Comparison of ENCODE assay signal across 8 cellular contexts in the genomic region with DNA sequence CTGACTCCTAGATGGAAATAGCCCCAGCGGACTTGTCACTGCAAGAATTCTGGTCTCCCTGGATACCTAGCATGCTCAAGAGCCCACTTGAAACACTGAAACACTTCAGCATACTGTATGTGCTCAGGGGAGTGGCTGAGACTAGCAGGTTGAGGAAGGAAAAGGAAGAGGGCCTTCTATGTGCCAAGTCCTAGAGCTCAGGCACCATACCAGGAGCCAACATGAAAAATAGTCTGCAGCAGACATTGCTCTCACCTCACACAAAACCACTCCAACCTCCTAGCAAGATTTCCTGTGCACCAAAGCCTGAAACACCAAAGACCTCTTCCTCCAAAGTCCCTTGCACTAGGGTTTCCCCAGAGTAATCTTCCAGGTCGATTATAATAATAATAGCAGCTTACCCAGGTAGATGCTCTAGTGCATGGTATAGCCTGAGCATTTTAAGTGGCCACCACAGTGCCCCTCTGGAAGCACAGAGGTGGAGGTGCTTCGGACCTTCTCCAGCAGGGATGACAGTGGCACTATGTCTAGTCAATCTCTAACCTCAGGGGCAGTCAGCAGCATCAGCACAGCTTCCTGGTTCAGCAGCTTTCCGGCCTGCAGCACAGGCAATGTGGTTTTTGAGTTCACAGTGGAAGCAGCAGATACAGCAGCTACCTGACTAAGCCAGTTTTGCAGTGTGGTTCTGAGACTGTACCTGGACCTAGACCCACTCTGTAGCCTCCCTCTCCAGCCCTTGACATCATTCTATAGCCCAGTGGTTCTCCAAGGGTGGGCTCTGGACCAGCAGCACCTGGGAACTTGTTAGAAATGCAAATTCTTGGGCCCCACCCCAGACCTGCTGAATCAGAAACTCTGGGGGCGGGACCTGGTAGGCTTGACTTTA. TPM values are rescaled to one million over a fixed set of nuclear protein-coding genes. Genes with fewer than 3 reads are reported as not detected.
DNase-seq lines count a peak whose midpoint lies in the region; ATAC-seq and TF ChIP-seq lines count a peak whose summit lies in the region.

No MANE protein-coding gene starts in this region.

- no peaks in the 10 kb centered on the region for H3K36me3 ChIP-seq in colonic mucosa

- H3K9me3 Mint-ChIP-seq in Calu3 (ENCODE audit: low read depth, unreplicated experiment) (no peaks in the 10 kb centered on the region), HFFc6 (no peaks in the 10 kb centered on the region)
- no peaks in the 10 kb centered on the region for H3K9me3 Mint-ChIP-seq in T-helper 2 cell treated with Interferon-gamma antibody and Interleukin-4, amounts not matched to agents 5 μg/mL and 100 μg/mL, for 36 hours

- H3K4me1 ChIP-seq in colonic mucosa = no peaks in the 10 kb centered on the region

- no TSS peak for BruUV-seq in Calu3 (replicated peaks; lab: Mats Ljungman, UMichigan)

- H3K4me3 Mint-ChIP-seq in Calu3 (ENCODE audit: low read depth, unreplicated experiment) = no peak overlapping the region
- peak overlapping the region; percentile 95 for H3K4me3 Mint-ChIP-seq in T-helper 2 cell treated with Interferon-gamma antibody and Interleukin-4, amounts not matched to agents 5 μg/mL and 100 μg/mL, for 36 hours
- no peak overlapping the region for H3K4me3 Mint-ChIP-seq in HFFc6

- CTCF ChIA-PET in Calu3 (lab: Charles Lee) = interaction anchor here (0.9 to 1.0 kb wide), 2 partner anchors 9 to 16 kb away, joined by 3 read pairs; no protein-coding TSS in a partner anchor

- H3K27me3 ChIP-seq in colonic mucosa = no peaks in the 10 kb centered on the region

- no peak overlapping the region for H3K27ac Mint-ChIP-seq in Calu3 (ENCODE audit: unreplicated experiment)
- H3K27ac Mint-ChIP-seq in T-helper 2 cell treated with Interferon-gamma antibody and Interleukin-4, amounts not matched to agents 5 μg/mL and 100 μg/mL, for 36 hours = peak overlapping the region; percentile 96
- no peak overlapping the region for H3K27ac Mint-ChIP-seq in HFFc6

- H3K27me3 Mint-ChIP-seq in Calu3 (ENCODE audit: unreplicated experiment) (no peaks in the 10 kb centered on the region), HFFc6 (ENCODE audit: insufficient read depth) (peaks cover 11% of the 10 kb centered on the region)
- H3K27me3 Mint-ChIP-seq in T-helper 2 cell treated with Interferon-gamma antibody and Interleukin-4, amounts not matched to agents 5 μg/mL and 100 μg/mL, for 36 hours (ENCODE audit: low read depth) = no peaks in the 10 kb centered on the region

- H3K9ac ChIP-seq in colonic mucosa (ENCODE audit: low read depth in 2 of 2, low read length in 2 of 2) = peak overlapping the region; percentile 26 to 49

- no peak overlapping the region for H3K4me3 ChIP-seq in colonic mucosa

- TF ChIP-seq CTCF in Calu3 (IDR thresholded peaks at IDR 0.05; ENCODE audit: unreplicated experiment) = no peak
- no peak for TF ChIP-seq CTCF in colonic mucosa (IDR thresholded peaks at IDR 0.05)
- no peak for TF ChIP-seq CTCF in HFFc6 (IDR thresholded peaks at IDR 0.05)

- H3K4me1 Mint-ChIP-seq in Calu3 (ENCODE audit: low read depth, unreplicated experiment) = peaks cover 8% of the 10 kb centered on the region
- peaks cover 75% of the 10 kb centered on the region for H3K4me1 Mint-ChIP-seq in T-helper 2 cell treated with Interferon-gamma antibody and Interleukin-4, amounts not matched to agents 5 μg/mL and 100 μg/mL, for 36 hours (ENCODE audit: low read depth)
- peaks cover 20% of the 10 kb centered on the region for H3K4me1 Mint-ChIP-seq in HFFc6 (ENCODE audit: low read depth)

- H3K36me3 Mint-ChIP-seq in Calu3 (ENCODE audit: insufficient read depth, unreplicated experiment) (no peaks in the 10 kb centered on the region), HFFc6 (ENCODE audit: low read depth) (no peaks in the 10 kb centered on the region; the same call in 1 of the 2 replicates)
- peaks cover 26% of the 10 kb centered on the region for H3K36me3 Mint-ChIP-seq in T-helper 2 cell treated with Interferon-gamma antibody and Interleukin-4, amounts not matched to agents 5 μg/mL and 100 μg/mL, for 36 hours (ENCODE audit: low read depth)

- intact Hi-C loops in Calu3 (cut with micrococcal nuclease; ENCODE audit: unreplicated experiment) (no loop called here), colonic mucosa (cut with DNase I) (no loop called here)

- no peaks in the 10 kb centered on the region for H3K9me3 ChIP-seq in colonic mucosa

- ATAC-seq in GM19438 (IDR thresholded peaks at IDR 0.05; ENCODE audit: low read depth, unreplicated experiment) (peak; percentile 48), HG03520 (IDR thresholded peaks at IDR 0.05; ENCODE audit: unreplicated experiment) (peak; percentile 66)

- peak overlapping the region; percentile 64 for H3K27ac ChIP-seq in colonic mucosa

- DNase-seq in Calu3 (peak; percentile 25), colonic mucosa (peak; percentile 69), SIG-M5 treated with dmso at 0.1 percent for 504 hours (lab: John Stamatoyannopoulos, UW; ENCODE audit: unreplicated experiment) (no peak), HFFc6 (no peak)
- peak; percentile 73 for DNase-seq in T-helper 2 cell treated with Interferon-gamma antibody and Interleukin-4, amounts not matched to agents 5 μg/mL and 100 μg/mL, for 36 hours (ENCODE audit: low spot score)
- peak; percentile 39 for DNase-seq in stimulated activated CD8-positive, alpha-beta memory T cell treated with anti-CD3 and anti-CD28 coated beads, Interleukin-2, amount 100 ng/mL, for 48 hours (ENCODE audit: low read depth in 2 of 2)

RNA-seq across cellular contexts. Expression of gene UBE2L5, which starts 45.6 kb away (rescaled TPM):
- total RNA-seq in Calu3 (2022) (not detected in 2 replicates), colonic mucosa (not detected)
- under 1 TPM in 1 of 6 experiments, not detected in 5; 0.21 TPM for total RNA-seq in HFFc6 (2021; fragmentation: NEBNext Ultra II Directional; extraction: Animal tissue kit (Norgen Biotek cat#: 25700))

Comparison
In these comparisons a context has a peak if more than half of its experiments do, and no peak if none do; other contexts are left out.
1. DNase-seq: peak in Calu3 (single experiment), T-helper 2 cell treated with Interferon-gamma antibody and Interleukin-4, amounts not matched to agents 5 μg/mL and 100 μg/mL, for 36 hours (single experiment), colonic mucosa (single experiment) and stimulated activated CD8-positive, alpha-beta memory T cell treated with anti-CD3 and anti-CD28 coated beads, Interleukin-2, amount 100 ng/mL, for 48 hours (2 of 2); none in SIG-M5 treated with dmso at 0.1 percent for 504 hours (single experiment) and HFFc6 (single experiment).